32 cellular contexts compared by ENCODE assay signal in genomic region chr4:151852202-151852601, GRCh38.
"Had no signal": no experiment of that assay in that cellular context is flagged by ENCODE, and none has a peak within 500 bp of the region (broad histone marks: within the 10 kb centered on the region; RNA-seq: fewer than 3 reads in every experiment).

No MANE protein-coding gene starts in this region.

- H3K4me3 ChIP-seq: neural progenitor cell, ovary, psoas muscle, skin epidermis, smooth muscle cell, spleen, suprapubic skin, testis, tibial nerve, upper lobe of left lung, vagina had no signal

- H3K27ac Mint-ChIP-seq: naive thymus-derived CD4-positive, alpha-beta T cell; natural killer cell; nephron; neural progenitor cell; progenitor cell of endocrine pancreas; stimulated activated memory B cell treated with anti-CD40 and anti-IgM and Interleukin-4, amounts not matched to agents 10 μg/mL and 1 μg/mL and 100 μg/mL, for 72 hours; stimulated activated naive CD8-positive, alpha-beta T cell treated with anti-CD3 and anti-CD28 coated beads, Interleukin-15, amount 100 ng/mL, for 72 hours had no signal

- H3K36me3 Mint-ChIP-seq: natural killer cell; neural progenitor cell; stimulated activated memory B cell treated with anti-CD40 and anti-IgM and Interleukin-4, amounts not matched to agents 10 μg/mL and 1 μg/mL and 100 μg/mL, for 72 hours had no signal

- H3K4me2 ChIP-seq: neural progenitor cell, smooth muscle cell had no signal

- ATAC-seq: naive thymus-derived CD4-positive, alpha-beta T cell; natural killer cell; psoas muscle; right cardiac atrium; sciatic nerve; stimulated activated memory B cell treated with anti-CD40 and anti-IgM and Interleukin-4, amounts not matched to agents 10 μg/mL and 1 μg/mL and 100 μg/mL, for 72 hours; stimulated activated naive CD8-positive, alpha-beta T cell treated with anti-CD3 and anti-CD28 coated beads, Interleukin-15, amount 100 ng/mL, for 72 hours; stimulated activated naive CD8-positive, alpha-beta T cell treated with anti-CD3 and anti-CD28 coated beads, Interleukin-15, Interleukin-2, amounts not matched to agents 100 U/mL and 50 U/mL, for 24 hours had no signal

- H3K9me3 ChIP-seq: ovary, psoas muscle, testis, tibial nerve, upper lobe of left lung, vagina had no signal

- H3K27me3 ChIP-seq: neural progenitor cell, ovary, suprapubic skin, testis, tibial nerve, upper lobe of left lung, vagina had no signal

- DNase-seq: naive thymus-derived CD4-positive, alpha-beta T cell; natural killer cell; occipital lobe; ovary; posterior cingulate gyrus; psoas muscle; right cardiac atrium; spleen; stimulated activated CD4-positive, alpha-beta T cell treated with anti-CD3 and anti-CD28 coated beads, Interleukin-12 subunit alpha, Interleukin-12 subunit beta, amount 100 ng/mL, for 4 hours; stimulated activated CD4-positive, alpha-beta T cell treated with anti-CD3 and anti-CD28 coated beads, Interleukin-1b, Interleukin-23, amount 100 ng/mL, for 48 hours; stimulated activated CD4-positive, alpha-beta T cell treated with anti-CD3 and anti-CD28 coated beads, Interleukin-4, amount 100 ng/mL, for 1 hour; stimulated activated CD4-positive, alpha-beta T cell treated with anti-CD3 and anti-CD28 coated beads, Interleukin-4, amount 100 ng/mL, for 4 hours; stimulated activated CD8-positive, alpha-beta memory T cell treated with anti-CD3 and anti-CD28 coated beads, Interleukin-4, amount 100 ng/mL, for 48 hours; stimulated activated naive CD4-positive, alpha-beta T cell; stimulated activated naive CD8-positive, alpha-beta T cell treated with anti-CD3 and anti-CD28 coated beads, Interleukin-15, amount 100 ng/mL, for 72 hours; stimulated activated naive CD8-positive, alpha-beta T cell treated with anti-CD3 and anti-CD28 coated beads, Interleukin-15, Interleukin-2, amounts not matched to agents 100 U/mL and 50 U/mL, for 24 hours; substantia nigra; testis; trophoblast cell; upper lobe of left lung had no signal

- H2AFZ ChIP-seq: neural progenitor cell, parathyroid adenoma had no signal

- H3K4me3 Mint-ChIP-seq: naive thymus-derived CD4-positive, alpha-beta T cell; natural killer cell; nephron; neural progenitor cell; stimulated activated memory B cell treated with anti-CD40 and anti-IgM and Interleukin-4, amounts not matched to agents 10 μg/mL and 1 μg/mL and 100 μg/mL, for 72 hours; stimulated activated naive CD8-positive, alpha-beta T cell treated with anti-CD3 and anti-CD28 coated beads, Interleukin-15, amount 100 ng/mL, for 72 hours had no signal

- H3K27ac ChIP-seq: neural progenitor cell, ovary, parathyroid adenoma, psoas muscle, testis, tibial nerve, upper lobe of left lung, vagina had no signal

- H3K9ac ChIP-seq: neural progenitor cell, parathyroid adenoma had no signal

- H3K79me2 ChIP-seq: parathyroid adenoma had no signal

- H3K27me3 Mint-ChIP-seq: stimulated activated naive CD8-positive, alpha-beta T cell treated with anti-CD3 and anti-CD28 coated beads, Interleukin-15, amount 100 ng/mL, for 72 hours had no signal

- H3K4me1 Mint-ChIP-seq: natural killer cell; nephron; neural progenitor cell; stimulated activated memory B cell treated with anti-CD40 and anti-IgM and Interleukin-4, amounts not matched to agents 10 μg/mL and 1 μg/mL and 100 μg/mL, for 72 hours; stimulated activated naive CD8-positive, alpha-beta T cell treated with anti-CD3 and anti-CD28 coated beads, Interleukin-15, amount 100 ng/mL, for 72 hours had no signal

- H3K36me3 ChIP-seq: neural progenitor cell, ovary, spleen, suprapubic skin, tibial nerve, upper lobe of left lung, vagina had no signal

- H3K4me1 ChIP-seq: neural progenitor cell, parathyroid adenoma, psoas muscle, testis, tibial nerve, upper lobe of left lung, vagina had no signal

- H3K9me3 Mint-ChIP-seq: natural killer cell; nephron; stimulated activated memory B cell treated with anti-CD40 and anti-IgM and Interleukin-4, amounts not matched to agents 10 μg/mL and 1 μg/mL and 100 μg/mL, for 72 hours had no signal

- FAIRE-seq: urothelium cell line had no signal
